ENCODE assay signal across 9 cellular contexts in genomic region chr17:35345445-35345925, GRCh38. TPM values are rescaled to one million over a fixed set of nuclear protein-coding genes. Genes with fewer than 3 reads are reported as not detected.
DNase-seq lines count a peak whose midpoint lies in the region; ATAC-seq and TF ChIP-seq lines count a peak whose summit lies in the region.
"Had no signal": no experiment of that assay in that cellular context is flagged by ENCODE, and none has a peak within 500 bp of the region (broad histone marks: within the 10 kb centered on the region; RNA-seq: fewer than 3 reads in every experiment).

No MANE protein-coding gene starts in this region.

- peaks cover 0 to 7% of the 10 kb centered on the region in 2 donors for H3K4me1 ChIP-seq in lung (ENCODE audit: control insufficient read depth in 2 of 2, insufficient read depth in 2 of 2, low read length in 2 of 2)
- peaks cover 9 to 14% of the 10 kb centered on the region in 2 donors for H3K4me1 ChIP-seq in thoracic aorta (ENCODE audit: control insufficient read depth in 1 of 2, low read depth in 2 of 2)

- H3K36me3 Mint-ChIP-seq in activated CD4-positive, alpha-beta T cell treated with anti-CD3 and anti-CD28 coated beads for 36 hours (ENCODE audit: low read depth) = peaks cover under 1% of the 10 kb centered on the region

- H3K4me3 Mint-ChIP-seq in activated CD4-positive, alpha-beta T cell treated with anti-CD3 and anti-CD28 coated beads for 36 hours = peak overlapping the region; percentile 73

- peaks cover 3% of the 10 kb centered on the region for H3K9me3 Mint-ChIP-seq in activated CD4-positive, alpha-beta T cell treated with anti-CD3 and anti-CD28 coated beads for 36 hours (ENCODE audit: low read depth)

- H3K4me1 Mint-ChIP-seq in activated CD4-positive, alpha-beta T cell treated with anti-CD3 and anti-CD28 coated beads for 36 hours = peaks cover 27% of the 10 kb centered on the region

- TF ChIP-seq CTCF in lung (IDR thresholded peaks at IDR 0.05; ENCODE audit: control extremely low read depth, extremely low read depth) (no peak), thoracic aorta (IDR thresholded peaks at IDR 0.05) (no peak)

- peak overlapping the region; percentile 71 for H3K27ac Mint-ChIP-seq in activated CD4-positive, alpha-beta T cell treated with anti-CD3 and anti-CD28 coated beads for 36 hours

- H3K27me3 Mint-ChIP-seq in activated CD4-positive, alpha-beta T cell treated with anti-CD3 and anti-CD28 coated beads for 36 hours = peaks cover 2% of the 10 kb centered on the region

- POLR2A ChIA-PET in activated CD4-positive, alpha-beta T cell treated with anti-CD3 and anti-CD28 coated beads for 36 hours (lab: Charles Lee) = no interaction called here

- H3K27ac ChIP-seq in lung (ENCODE audit: low read depth in 1 of 2, low read length in 1 of 2) (peak overlapping the region; percentile 72 to 87), thoracic aorta (peak overlapping the region; percentile 57 to 70)
- H3K27ac ChIP-seq: cardiac muscle cell had no signal

- CTCF ChIA-PET in activated CD4-positive, alpha-beta T cell treated with anti-CD3 and anti-CD28 coated beads for 36 hours (lab: Charles Lee) = interaction anchor here (0.5 to 1.5 kb wide), 3 partner anchors 10 to 402 kb away, joined by 3 to 5 read pairs (median 3); no protein-coding TSS in a partner anchor

- WGBS in lung, 2 donors = 31 to 36% methylated on average over 25 of the region's 25 CpGs

- H3K27me3 ChIP-seq in lung (ENCODE audit: control insufficient read depth, insufficient read depth) (no peaks in the 10 kb centered on the region), thoracic aorta (replicated peaks; ENCODE audit: insufficient read depth) (no peaks in the 10 kb centered on the region)

- intact Hi-C loops in activated CD4-positive, alpha-beta T cell treated with anti-CD3 and anti-CD28 coated beads for 36 hours (cut with DNase I, micrococcal nuclease) = no loop called here

- H3K9me3 ChIP-seq in lung (ENCODE audit: control insufficient read depth in 2 of 2, insufficient read depth in 1 of 2, low read length in 1 of 2) (peaks cover 0 to 8% of the 10 kb centered on the region in 2 donors), thoracic aorta (peaks cover 4% of the 10 kb centered on the region)

- H3K36me3 ChIP-seq in lung (ENCODE audit: control insufficient read depth in 2 of 2, insufficient read depth in 2 of 2, low read length in 2 of 2) = no peaks in the 10 kb centered on the region
- no peaks in the 10 kb centered on the region for H3K36me3 ChIP-seq in thoracic aorta
- H3K36me3 ChIP-seq: cardiac muscle cell had no signal

- DNase-seq in activated CD4-positive, alpha-beta T cell treated with anti-CD3 and anti-CD28 coated beads for 36 hours = no peak
- DNase-seq in activated CD4-positive, alpha-beta T cell treated with anti-CD3 and anti-CD28 coated beads, Interleukin-2, amount 50 U/mL, for 48 hours = no peak
- peak; percentile 51 for DNase-seq in central memory CD4-positive, alpha-beta T cell
- DNase-seq in lung (ENCODE audit: low spot score) = no peak
- no peak for DNase-seq in thoracic aorta (ENCODE audit: low spot score)
- no peak for DNase-seq in 8988T
- DNase-seq in NCI-H2029 (lab: John Stamatoyannopoulos, UW) = no peak
- DNase-seq in NAMALWA (ENCODE audit: low spot score) = no peak

- no peak for ATAC-seq in activated CD4-positive, alpha-beta T cell treated with anti-CD3 and anti-CD28 coated beads for 36 hours
- ATAC-seq in lung (ENCODE audit: insufficient read depth, low FRiP score) = no peak
- ATAC-seq in thoracic aorta (ENCODE audit: insufficient number of reproducible peaks, low FRiP score, low read depth) = no peak

- H3K4me3 ChIP-seq in lung = peak overlapping the region; percentile 4
- H3K4me3 ChIP-seq in thoracic aorta = peak overlapping the region; percentile 83

RNA-seq across cellular contexts. Expression of gene SLFN11, which starts 27.9 kb away (rescaled TPM):
- 10 to 100 TPM; 63.7 to 67.9 TPM for total RNA-seq in activated CD4-positive, alpha-beta T cell treated with anti-CD3 and anti-CD28 coated beads for 36 hours
- total RNA-seq in lung (10 to 100 TPM; 22.7 to 66.0 TPM), thoracic aorta (10 to 100 TPM; 53.5 to 87.1 TPM)
- polyA plus RNA-seq in lung = 10 to 100 TPM; 12.1 to 13.0 TPM
- total RNA-seq: cardiac muscle cell had no signal
- polyA plus RNA-seq: cardiac muscle cell had no signal
